Comparison of ENCODE assay signal across 1 cellular context in the genomic region with DNA sequence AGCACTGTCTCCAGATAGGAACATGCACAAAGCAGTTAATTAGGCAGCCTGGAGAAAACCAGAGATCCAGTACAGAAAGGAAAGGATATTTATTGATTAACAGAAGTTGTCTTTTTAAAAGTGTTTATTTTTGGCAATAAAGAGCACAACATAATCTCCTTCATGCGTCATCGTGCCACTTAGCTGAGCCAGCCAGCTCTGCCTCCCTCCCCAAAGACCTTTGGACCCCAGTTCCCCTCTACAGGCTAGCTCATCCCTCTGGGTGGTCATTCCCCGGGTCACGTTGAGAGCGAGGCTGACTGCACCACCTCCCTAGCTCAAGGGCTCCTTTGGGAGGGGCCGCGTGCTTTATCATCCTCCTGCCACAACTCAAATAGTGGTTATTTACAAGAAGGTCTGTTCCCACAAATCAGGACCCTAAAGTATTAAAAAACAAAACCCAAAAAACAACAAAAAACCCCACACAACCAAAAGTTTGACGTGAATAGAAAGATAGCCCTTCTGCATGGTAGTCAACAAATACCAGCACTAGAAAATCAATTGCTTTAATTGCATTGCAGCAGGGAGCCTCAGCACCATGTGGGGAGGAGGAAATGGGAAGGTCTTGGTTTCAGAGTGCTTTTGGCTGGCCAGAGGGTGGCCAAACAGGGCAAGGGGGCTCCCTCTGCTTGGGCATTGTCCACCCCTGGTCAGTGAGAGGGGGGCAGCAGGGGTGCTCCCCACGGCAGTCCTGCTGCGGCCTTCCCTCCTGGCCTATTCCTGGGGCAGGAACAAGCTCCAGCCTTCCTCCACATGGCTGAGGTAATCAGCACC.
TF ChIP-seq lines count a peak whose summit lies in the region.

No MANE protein-coding gene starts in this region.

TF ChIP-seq in GM23338, 12 proteins besides CTCF, POLR2A, EP300 and RAD21 (continued from another document):
- TF ChIP-seq ZNF114 (CRISPR knock-in tag; IDR thresholded peaks at IDR 0.05) (no peak), ZNF331 (CRISPR knock-in tag; IDR thresholded peaks at IDR 0.05; ENCODE audit: low read depth) (no peak), JUNB (IDR thresholded peaks at IDR 0.05; ENCODE audit: unreplicated experiment) (no peak), EZH2phosphoT487 (IDR thresholded peaks at IDR 0.05; ENCODE audit: unreplicated experiment) (no peak), NANOG (IDR thresholded peaks at IDR 0.05; ENCODE audit: borderline replicate concordance) (no peak; the same call in 1 of the 2 replicates)
- TF ChIP-seq, protein P1, sequence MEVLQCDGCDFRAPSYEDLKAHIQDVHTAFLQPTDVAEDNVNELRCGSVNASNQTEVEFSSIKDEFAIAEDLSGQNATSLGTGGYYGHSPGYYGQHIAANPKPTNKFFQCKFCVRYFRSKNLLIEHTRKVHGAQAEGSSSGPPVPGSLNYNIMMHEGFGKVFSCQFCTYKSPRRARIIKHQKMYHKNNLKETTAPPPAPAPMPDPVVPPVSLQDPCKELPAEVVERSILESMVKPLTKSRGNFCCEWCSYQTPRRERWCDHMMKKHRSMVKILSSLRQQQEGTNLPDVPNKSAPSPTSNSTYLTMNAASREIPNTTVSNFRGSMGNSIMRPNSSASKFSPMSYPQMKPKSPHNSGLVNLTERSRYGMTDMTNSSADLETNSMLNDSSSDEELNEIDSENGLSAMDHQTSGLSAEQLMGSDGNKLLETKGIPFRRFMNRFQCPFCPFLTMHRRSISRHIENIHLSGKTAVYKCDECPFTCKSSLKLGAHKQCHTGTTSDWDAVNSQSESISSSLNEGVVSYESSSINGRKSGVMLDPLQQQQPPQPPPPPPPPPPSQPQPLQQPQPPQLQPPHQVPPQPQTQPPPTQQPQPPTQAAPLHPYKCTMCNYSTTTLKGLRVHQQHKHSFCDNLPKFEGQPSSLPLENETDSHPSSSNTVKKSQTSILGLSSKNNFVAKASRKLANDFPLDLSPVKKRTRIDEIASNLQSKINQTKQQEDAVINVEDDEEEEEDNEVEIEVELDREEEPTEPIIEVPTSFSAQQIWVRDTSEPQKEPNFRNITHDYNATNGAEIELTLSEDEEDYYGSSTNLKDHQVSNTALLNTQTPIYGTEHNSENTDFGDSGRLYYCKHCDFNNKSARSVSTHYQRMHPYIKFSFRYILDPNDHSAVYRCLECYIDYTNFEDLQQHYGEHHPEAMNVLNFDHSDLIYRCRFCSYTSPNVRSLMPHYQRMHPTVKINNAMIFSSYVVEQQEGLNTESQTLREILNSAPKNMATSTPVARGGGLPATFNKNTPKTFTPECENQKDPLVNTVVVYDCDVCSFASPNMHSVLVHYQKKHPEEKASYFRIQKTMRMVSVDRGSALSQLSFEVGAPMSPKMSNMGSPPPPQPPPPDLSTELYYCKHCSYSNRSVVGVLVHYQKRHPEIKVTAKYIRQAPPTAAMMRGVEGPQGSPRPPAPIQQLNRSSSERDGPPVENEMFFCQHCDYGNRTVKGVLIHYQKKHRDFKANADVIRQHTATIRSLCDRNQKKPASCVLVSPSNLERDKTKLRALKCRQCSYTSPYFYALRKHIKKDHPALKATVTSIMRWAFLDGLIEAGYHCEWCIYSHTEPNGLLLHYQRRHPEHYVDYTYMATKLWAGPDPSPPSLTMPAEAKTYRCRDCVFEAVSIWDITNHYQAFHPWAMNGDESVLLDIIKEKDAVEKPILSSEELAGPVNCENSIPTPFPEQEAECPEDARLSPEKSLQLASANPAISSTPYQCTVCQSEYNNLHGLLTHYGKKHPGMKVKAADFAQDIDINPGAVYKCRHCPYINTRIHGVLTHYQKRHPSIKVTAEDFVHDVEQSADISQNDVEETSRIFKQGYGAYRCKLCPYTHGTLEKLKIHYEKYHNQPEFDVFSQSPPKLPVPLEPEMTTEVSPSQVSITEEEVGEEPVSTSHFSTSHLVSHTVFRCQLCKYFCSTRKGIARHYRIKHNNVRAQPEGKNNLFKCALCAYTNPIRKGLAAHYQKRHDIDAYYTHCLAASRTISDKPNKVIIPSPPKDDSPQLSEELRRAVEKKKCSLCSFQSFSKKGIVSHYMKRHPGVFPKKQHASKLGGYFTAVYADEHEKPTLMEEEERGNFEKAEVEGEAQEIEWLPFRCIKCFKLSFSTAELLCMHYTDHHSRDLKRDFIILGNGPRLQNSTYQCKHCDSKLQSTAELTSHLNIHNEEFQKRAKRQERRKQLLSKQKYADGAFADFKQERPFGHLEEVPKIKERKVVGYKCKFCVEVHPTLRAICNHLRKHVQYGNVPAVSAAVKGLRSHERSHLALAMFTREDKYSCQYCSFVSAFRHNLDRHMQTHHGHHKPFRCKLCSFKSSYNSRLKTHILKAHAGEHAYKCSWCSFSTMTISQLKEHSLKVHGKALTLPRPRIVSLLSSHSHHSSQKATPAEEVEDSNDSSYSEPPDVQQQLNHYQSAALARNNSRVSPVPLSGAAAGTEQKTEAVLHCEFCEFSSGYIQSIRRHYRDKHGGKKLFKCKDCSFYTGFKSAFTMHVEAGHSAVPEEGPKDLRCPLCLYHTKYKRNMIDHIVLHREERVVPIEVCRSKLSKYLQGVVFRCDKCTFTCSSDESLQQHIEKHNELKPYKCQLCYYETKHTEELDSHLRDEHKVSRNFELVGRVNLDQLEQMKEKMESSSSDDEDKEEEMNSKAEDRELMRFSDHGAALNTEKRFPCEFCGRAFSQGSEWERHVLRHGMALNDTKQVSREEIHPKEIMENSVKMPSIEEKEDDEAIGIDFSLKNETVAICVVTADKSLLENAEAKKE (CRISPR knock-in tag; IDR thresholded peaks at IDR 0.05): no peak
- TF ChIP-seq, protein P2, sequence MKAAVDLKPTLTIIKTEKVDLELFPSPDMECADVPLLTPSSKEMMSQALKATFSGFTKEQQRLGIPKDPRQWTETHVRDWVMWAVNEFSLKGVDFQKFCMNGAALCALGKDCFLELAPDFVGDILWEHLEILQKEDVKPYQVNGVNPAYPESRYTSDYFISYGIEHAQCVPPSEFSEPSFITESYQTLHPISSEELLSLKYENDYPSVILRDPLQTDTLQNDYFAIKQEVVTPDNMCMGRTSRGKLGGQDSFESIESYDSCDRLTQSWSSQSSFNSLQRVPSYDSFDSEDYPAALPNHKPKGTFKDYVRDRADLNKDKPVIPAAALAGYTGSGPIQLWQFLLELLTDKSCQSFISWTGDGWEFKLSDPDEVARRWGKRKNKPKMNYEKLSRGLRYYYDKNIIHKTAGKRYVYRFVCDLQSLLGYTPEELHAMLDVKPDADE (IDR thresholded peaks at IDR 0.05): no peak
- TF ChIP-seq, protein P3, sequence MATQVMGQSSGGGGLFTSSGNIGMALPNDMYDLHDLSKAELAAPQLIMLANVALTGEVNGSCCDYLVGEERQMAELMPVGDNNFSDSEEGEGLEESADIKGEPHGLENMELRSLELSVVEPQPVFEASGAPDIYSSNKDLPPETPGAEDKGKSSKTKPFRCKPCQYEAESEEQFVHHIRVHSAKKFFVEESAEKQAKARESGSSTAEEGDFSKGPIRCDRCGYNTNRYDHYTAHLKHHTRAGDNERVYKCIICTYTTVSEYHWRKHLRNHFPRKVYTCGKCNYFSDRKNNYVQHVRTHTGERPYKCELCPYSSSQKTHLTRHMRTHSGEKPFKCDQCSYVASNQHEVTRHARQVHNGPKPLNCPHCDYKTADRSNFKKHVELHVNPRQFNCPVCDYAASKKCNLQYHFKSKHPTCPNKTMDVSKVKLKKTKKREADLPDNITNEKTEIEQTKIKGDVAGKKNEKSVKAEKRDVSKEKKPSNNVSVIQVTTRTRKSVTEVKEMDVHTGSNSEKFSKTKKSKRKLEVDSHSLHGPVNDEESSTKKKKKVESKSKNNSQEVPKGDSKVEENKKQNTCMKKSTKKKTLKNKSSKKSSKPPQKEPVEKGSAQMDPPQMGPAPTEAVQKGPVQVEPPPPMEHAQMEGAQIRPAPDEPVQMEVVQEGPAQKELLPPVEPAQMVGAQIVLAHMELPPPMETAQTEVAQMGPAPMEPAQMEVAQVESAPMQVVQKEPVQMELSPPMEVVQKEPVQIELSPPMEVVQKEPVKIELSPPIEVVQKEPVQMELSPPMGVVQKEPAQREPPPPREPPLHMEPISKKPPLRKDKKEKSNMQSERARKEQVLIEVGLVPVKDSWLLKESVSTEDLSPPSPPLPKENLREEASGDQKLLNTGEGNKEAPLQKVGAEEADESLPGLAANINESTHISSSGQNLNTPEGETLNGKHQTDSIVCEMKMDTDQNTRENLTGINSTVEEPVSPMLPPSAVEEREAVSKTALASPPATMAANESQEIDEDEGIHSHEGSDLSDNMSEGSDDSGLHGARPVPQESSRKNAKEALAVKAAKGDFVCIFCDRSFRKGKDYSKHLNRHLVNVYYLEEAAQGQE (IDR thresholded peaks at IDR 0.05; ENCODE audit: unreplicated experiment): no peak
